Comparison of ENCODE assay signal across 8 cellular contexts in the genomic region with DNA sequence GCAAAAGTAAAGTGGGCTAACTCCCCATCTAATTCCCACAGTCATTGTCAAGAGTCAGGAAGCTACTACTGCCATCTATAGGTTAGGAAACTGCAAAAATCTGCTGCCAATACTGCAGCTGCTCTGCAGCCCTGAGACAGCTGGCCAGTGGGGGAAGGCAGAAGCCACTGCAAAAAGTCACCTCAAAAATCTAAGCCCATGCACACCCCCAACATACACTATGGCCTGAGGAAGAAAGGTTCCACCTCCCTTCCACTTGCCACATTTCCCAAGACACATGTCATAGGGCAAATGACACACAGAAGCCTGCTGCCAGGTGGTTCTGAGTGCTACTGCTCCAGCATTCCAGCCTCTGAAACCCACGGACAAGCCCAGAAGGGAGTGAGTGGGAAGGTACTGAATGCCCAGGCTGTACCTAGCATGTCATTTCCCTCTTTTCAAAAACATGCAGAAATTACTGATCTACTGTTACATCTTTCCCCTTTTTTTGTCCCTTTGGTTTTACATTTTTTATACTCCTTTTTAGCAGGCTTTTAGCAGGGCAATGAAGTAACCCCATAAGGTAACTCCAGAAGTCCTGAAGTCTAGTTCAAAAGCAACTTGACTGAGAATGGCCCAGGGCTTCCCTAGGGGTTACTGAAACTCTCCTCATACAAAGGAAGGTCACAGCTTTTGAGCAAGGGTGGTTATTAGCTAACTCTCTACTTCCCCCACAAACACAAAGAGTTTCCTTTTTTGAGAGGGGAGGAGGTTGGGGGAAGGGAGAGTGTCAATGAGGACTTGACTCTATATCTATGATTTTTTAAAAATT. TPM values are rescaled to one million over a fixed set of nuclear protein-coding genes. Genes with fewer than 3 reads are reported as not detected.
DNase-seq lines count a peak whose midpoint lies in the region; ATAC-seq and TF ChIP-seq lines count a peak whose summit lies in the region.

No MANE protein-coding gene starts in this region.

- no peak for TF ChIP-seq CTCF in WTC11 (IDR thresholded peaks at IDR 0.05)

- no peak for DNase-seq in activated naive CD4-positive, alpha-beta T cell treated with anti-CD3 and anti-CD28 coated beads, Interleukin-2, amount 10 ng/mL, durations not matched to agents 7 days and 5 days
- DNase-seq in activated naive CD4-positive, alpha-beta T cell treated with anti-CD3 and anti-CD28 coated beads, Interleukin-2, amount 50 U/mL, for 16 hours = no peak
- DNase-seq in KBM-7 = peak; percentile 67
- DNase-seq in WTC11 (ENCODE audit: low spot score) = no peak
- DNase-seq in hepatic stellate cell (ENCODE audit: low spot score) = peak; percentile 48
- no peak for DNase-seq in occipital lobe (lab: John Stamatoyannopoulos, UW)
- no peak for DNase-seq in NCI-H748 (lab: John Stamatoyannopoulos, UW; ENCODE audit: unreplicated experiment)

- H3K9me3 Mint-ChIP-seq in activated naive CD4-positive, alpha-beta T cell treated with anti-CD3 and anti-CD28 coated beads, Interleukin-2, amount 10 ng/mL, durations not matched to agents 7 days and 5 days = no peaks in the 10 kb centered on the region
- peaks cover 4% of the 10 kb centered on the region for H3K9me3 Mint-ChIP-seq in WTC11

- H3K27ac Mint-ChIP-seq in activated naive CD4-positive, alpha-beta T cell treated with anti-CD3 and anti-CD28 coated beads, Interleukin-2, amount 10 ng/mL, durations not matched to agents 7 days and 5 days = peak overlapping the region; percentile 44
- H3K27ac Mint-ChIP-seq in WTC11 = peak overlapping the region; percentile 75; the same call in 1 of the 2 replicates

- H3K36me3 Mint-ChIP-seq in activated naive CD4-positive, alpha-beta T cell treated with anti-CD3 and anti-CD28 coated beads, Interleukin-2, amount 10 ng/mL, durations not matched to agents 7 days and 5 days = peaks cover 27% of the 10 kb centered on the region
- peaks cover 29% of the 10 kb centered on the region for H3K36me3 Mint-ChIP-seq in WTC11

- in situ Hi-C loops in KBM-7 (cut with MboI; ENCODE audit: low pct_unique_long_range_greater_than_20kb, low sequenced_read_pairs) = loop anchor here (25.0 kb wide), 1 partner anchor 102 kb away; a partner anchor contains a TSS

- peaks cover 8% of the 10 kb centered on the region for H3K4me1 Mint-ChIP-seq in activated naive CD4-positive, alpha-beta T cell treated with anti-CD3 and anti-CD28 coated beads, Interleukin-2, amount 10 ng/mL, durations not matched to agents 7 days and 5 days
- H3K4me1 Mint-ChIP-seq in WTC11 = peaks cover 10% of the 10 kb centered on the region

- no peaks in the 10 kb centered on the region for H3K27me3 Mint-ChIP-seq in activated naive CD4-positive, alpha-beta T cell treated with anti-CD3 and anti-CD28 coated beads, Interleukin-2, amount 10 ng/mL, durations not matched to agents 7 days and 5 days
- H3K27me3 Mint-ChIP-seq in WTC11 (ENCODE audit: low read depth) = no peaks in the 10 kb centered on the region

- peak; percentile 70 for ATAC-seq in WTC11
- no peak for ATAC-seq in HG02973 (IDR thresholded peaks at IDR 0.05; ENCODE audit: unreplicated experiment)

- no peak overlapping the region for H3K4me3 Mint-ChIP-seq in activated naive CD4-positive, alpha-beta T cell treated with anti-CD3 and anti-CD28 coated beads, Interleukin-2, amount 10 ng/mL, durations not matched to agents 7 days and 5 days
- H3K4me3 Mint-ChIP-seq in WTC11 = no peak overlapping the region

- CTCF ChIA-PET in activated naive CD4-positive, alpha-beta T cell treated with anti-CD3 and anti-CD28 coated beads, Interleukin-2, amount 10 ng/mL, durations not matched to agents 7 days and 5 days (lab: Charles Lee) = interaction anchor here (0.6 to 1.2 kb wide), 3 partner anchors 12 to 1412 kb away, joined by 3 to 4 read pairs (median 3); no protein-coding TSS in a partner anchor
- CTCF ChIA-PET in WTC11 (lab: Charles Lee) = interaction anchor here (0.5 to 2.1 kb wide), 13 partner anchors 8 to 544 kb away, joined by 3 to 11 read pairs (median 4); no protein-coding TSS in a partner anchor

- POLR2A ChIA-PET in WTC11 (lab: Charles Lee) = no interaction called here

TF ChIP-seq in WTC11, 78 proteins besides CTCF, POLR2A, EP300 and RAD21:
- TF ChIP-seq GABPB1 (CRISPR knock-in tag; IDR thresholded peaks at IDR 0.05) = no peak

RNA-seq across cellular contexts. Expression of a gene that starts 36.8 kb away (rescaled TPM):
- total RNA-seq in WTC11 (2021) (56.8 to 64.2 TPM (median 60.3 TPM) in 3 replicates), occipital lobe (68.0 TPM)

RNA-seq across cellular contexts. Expression of a gene that starts 45.7 kb away (rescaled TPM):
- total RNA-seq in WTC11 (2021) (not detected in 3 replicates), occipital lobe (not detected)

RNA-seq across cellular contexts. Expression of a gene that starts 59.0 kb away (rescaled TPM):
- 18.0 to 19.3 TPM (median 18.3 TPM) in 3 replicates for total RNA-seq in WTC11 (2021)
- total RNA-seq in occipital lobe = 9.7 TPM

Comparison
In these comparisons a context has a peak if more than half of its experiments do, and no peak if none do; other contexts are left out.
1. DNase-seq: peak in KBM-7 (single experiment) and hepatic stellate cell (single experiment); none in activated naive CD4-positive, alpha-beta T cell treated with anti-CD3 and anti-CD28 coated beads, Interleukin-2, amount 10 ng/mL, durations not matched to agents 7 days and 5 days (single experiment), activated naive CD4-positive, alpha-beta T cell treated with anti-CD3 and anti-CD28 coated beads, Interleukin-2, amount 50 U/mL, for 16 hours (single experiment), WTC11 (single experiment), occipital lobe (single experiment) and NCI-H748 (single experiment).